27 cellular contexts compared by ENCODE assay signal in the genomic region with DNA sequence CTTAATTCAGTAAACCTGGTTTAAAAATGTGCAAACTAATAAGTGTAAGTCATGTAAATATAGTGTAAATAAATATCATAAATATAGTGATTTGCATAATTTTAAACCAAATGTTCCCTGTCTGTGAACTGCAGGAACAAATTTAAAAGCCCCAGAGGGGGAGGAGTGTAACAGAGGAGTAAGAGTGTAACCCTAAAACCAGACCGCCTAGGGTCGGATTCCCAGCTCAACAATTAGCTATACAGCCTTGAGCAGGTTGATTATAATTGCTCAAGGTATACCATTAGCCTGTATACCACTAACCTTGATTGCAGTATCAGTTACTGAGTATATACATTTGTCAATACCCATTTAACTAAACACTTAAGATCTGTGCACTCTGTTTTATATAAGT.
"Had no signal": no experiment of that assay in that cellular context is flagged by ENCODE, and none has a peak within 500 bp of the region (broad histone marks: within the 10 kb centered on the region; RNA-seq: fewer than 3 reads in every experiment).

No MANE protein-coding gene starts in this region.

- H3K27me3 ChIP-seq: body of pancreas, MG63, Peyer's patch, SJCRH30 had no signal

- H3K36me3 Mint-ChIP-seq: activated CD8-positive, alpha-beta memory T cell treated with anti-CD3 and anti-CD28 coated beads, Interleukin-2, amount 10 ng/mL, durations not matched to agents 7 days and 5 days; activated naive CD4-positive, alpha-beta T cell treated with anti-CD3 and anti-CD28 coated beads, Interleukin-2, amount 50 U/mL, for 24 hours had no signal

- H3K27ac ChIP-seq: body of pancreas, Peyer's patch, RWPE1, SJCRH30 had no signal

- H3K36me3 ChIP-seq: MG63, Peyer's patch, SJCRH30 had no signal

- H3K27ac Mint-ChIP-seq: activated B cell treated with CpG ODN at 0.5 μM for 24 hours; activated CD4-positive, alpha-beta T cell treated with anti-CD3 and anti-CD28 coated beads, Interleukin-2, amount 10 ng/mL, durations not matched to agents 24 days and 14 days; activated CD8-positive, alpha-beta memory T cell treated with anti-CD3 and anti-CD28 coated beads, Interleukin-2, amount 10 ng/mL, durations not matched to agents 7 days and 5 days; activated naive CD4-positive, alpha-beta T cell treated with anti-CD3 and anti-CD28 coated beads, Interleukin-2, amount 50 U/mL, for 24 hours; activated T-cell treated with anti-CD3 and anti-CD28 coated beads, Interleukin-2, amount 50 U/mL, for 24 hours; activated T-helper 1 cell treated with anti-CD3 and anti-CD28 coated beads, Interleukin-12 subunit alpha, Interleukin-12 subunit beta, Interleukin-2, Interleukin-4 antibody, amounts not matched to agents 30 ng/mL and 10 ng/mL and 1 ng/mL, durations not matched to agents 14 hours and 24 hours and 36 hours; T-helper 17 cell had no signal

- H3K4me3 Mint-ChIP-seq: activated B cell treated with CpG ODN at 0.5 μM for 24 hours; activated CD4-positive, alpha-beta T cell treated with anti-CD3 and anti-CD28 coated beads, Interleukin-2, amount 10 ng/mL, durations not matched to agents 24 days and 14 days; activated CD8-positive, alpha-beta memory T cell treated with anti-CD3 and anti-CD28 coated beads, Interleukin-2, amount 10 ng/mL, durations not matched to agents 7 days and 5 days; activated naive CD4-positive, alpha-beta T cell treated with anti-CD3 and anti-CD28 coated beads, Interleukin-2, amount 50 U/mL, for 24 hours; activated T-cell treated with anti-CD3 and anti-CD28 coated beads, Interleukin-2, amount 50 U/mL, for 24 hours; activated T-helper 1 cell treated with anti-CD3 and anti-CD28 coated beads, Interleukin-12 subunit alpha, Interleukin-12 subunit beta, Interleukin-2, Interleukin-4 antibody, amounts not matched to agents 30 ng/mL and 10 ng/mL and 1 ng/mL, durations not matched to agents 14 hours and 24 hours and 36 hours; central memory CD8-positive, alpha-beta T cell; T-helper 17 cell had no signal

- H3K4me1 ChIP-seq: Peyer's patch, SJCRH30 had no signal

- H3K9me3 Mint-ChIP-seq: activated B cell treated with CpG ODN at 0.5 μM for 24 hours; activated CD4-positive, alpha-beta T cell treated with anti-CD3 and anti-CD28 coated beads, Interleukin-2, amount 10 ng/mL, durations not matched to agents 24 days and 14 days; activated naive CD4-positive, alpha-beta T cell treated with anti-CD3 and anti-CD28 coated beads, Interleukin-2, amount 50 U/mL, for 24 hours; activated T-helper 1 cell treated with anti-CD3 and anti-CD28 coated beads, Interleukin-12 subunit alpha, Interleukin-12 subunit beta, Interleukin-2, Interleukin-4 antibody, amounts not matched to agents 30 ng/mL and 10 ng/mL and 1 ng/mL, durations not matched to agents 14 hours and 24 hours and 36 hours had no signal

- H3K9me3 ChIP-seq: body of pancreas, Peyer's patch, SJCRH30 had no signal

- H3K27me3 Mint-ChIP-seq: activated CD4-positive, alpha-beta T cell treated with anti-CD3 and anti-CD28 coated beads, Interleukin-2, amount 10 ng/mL, durations not matched to agents 24 days and 14 days; activated CD8-positive, alpha-beta memory T cell treated with anti-CD3 and anti-CD28 coated beads, Interleukin-2, amount 10 ng/mL, durations not matched to agents 7 days and 5 days; activated T-cell treated with anti-CD3 and anti-CD28 coated beads, Interleukin-2, amount 50 U/mL, for 24 hours; central memory CD8-positive, alpha-beta T cell; T-helper 17 cell had no signal

- H3K4me3 ChIP-seq: body of pancreas, MG63, Peyer's patch, SJCRH30 had no signal

- H3K4me1 Mint-ChIP-seq: activated B cell treated with CpG ODN at 0.5 μM for 24 hours; activated CD8-positive, alpha-beta memory T cell treated with anti-CD3 and anti-CD28 coated beads, Interleukin-2, amount 10 ng/mL, durations not matched to agents 7 days and 5 days; activated naive CD4-positive, alpha-beta T cell treated with anti-CD3 and anti-CD28 coated beads, Interleukin-2, amount 50 U/mL, for 24 hours; central memory CD8-positive, alpha-beta T cell; T-helper 17 cell had no signal

- DNase-seq: activated B cell treated with CpG ODN at 0.5 μM for 24 hours; activated CD4-positive, alpha-beta T cell treated with anti-CD3 and anti-CD28 coated beads for 1 hour; activated CD4-positive, alpha-beta T cell treated with anti-CD3 and anti-CD28 coated beads, Interleukin-2, amount 10 ng/mL, durations not matched to agents 24 days and 14 days; activated CD4-positive, alpha-beta T cell treated with anti-CD3 and anti-CD28 coated beads, Interleukin-2, amount 50 U/mL, for 48 hours; activated CD8-positive, alpha-beta memory T cell treated with anti-CD3 and anti-CD28 coated beads, Interleukin-2, amount 10 ng/mL, durations not matched to agents 7 days and 5 days; activated effector memory CD4-positive, alpha-beta T cell treated with Interleukin-2 at 50 U/mL for 16 hours; activated naive CD4-positive, alpha-beta T cell; activated T-cell treated with anti-CD3 and anti-CD28 coated beads, Interleukin-2, amount 50 U/mL, for 24 hours; aorta; body of pancreas; MG63; MV-4-11; NCI-H1092 treated with DMSO at 0.1 percent for 48 hours; NCI-H1436 treated with DMSO at 0.1 percent for 48 hours; NCI-H187 treated with DMSO at 0.1 percent for 48 hours; NCI-H2081 treated with DMSO at 0.1 percent for 48 hours; NCI-H446; NK-92 treated with Interleukin-12 subunit alpha and Interleukin-12 subunit beta, amount 100 ng/mL, for 24 hours; Peyer's patch; Right ventricle myocardium superior; SJCRH30; T-helper 17 cell; T-helper 9 cell had no signal
